1 cellular context compared by ENCODE assay signal in genomic region chr16:23369416-23369815, GRCh38.
TF ChIP-seq lines count a peak whose summit lies in the region.

No MANE protein-coding gene starts in this region.

TF ChIP-seq in HepG2, 621 proteins besides CTCF, POLR2A, EP300 and RAD21 (continued from another document):
- TF ChIP-seq HNF1A (IDR thresholded peaks at IDR 0.05; ENCODE audit: low read depth) (no peak), HNF1A (CRISPR knock-in tag; IDR thresholded peaks at IDR 0.05; ENCODE audit: borderline replicate concordance) (no peak), SATB2 (CRISPR knock-in tag; IDR thresholded peaks at IDR 0.05) (no peak), MAFG (CRISPR knock-in tag; IDR thresholded peaks at IDR 0.05) (no peak), PLRG1 (conservative IDR thresholded peaks at IDR 0.05) (no peak), ZFX (CRISPR knock-in tag; IDR thresholded peaks at IDR 0.05; ENCODE audit: low read depth) (no peak), ZBTB33 (CRISPR knock-in tag; IDR thresholded peaks at IDR 0.05) (no peak), ZBTB21 (CRISPR knock-in tag; IDR thresholded peaks at IDR 0.05) (no peak), TARDBP (CRISPR knock-in tag; IDR thresholded peaks at IDR 0.05) (no peak), E2F5 (CRISPR knock-in tag; conservative IDR thresholded peaks at IDR 0.05) (no peak), MYPOP (CRISPR knock-in tag; IDR thresholded peaks at IDR 0.05) (no peak), SRSF4 (IDR thresholded peaks at IDR 0.05; ENCODE audit: low read depth, low read length, poor library complexity, severe bottlenecking) (no peak), ZFP41 (CRISPR knock-in tag; IDR thresholded peaks at IDR 0.05; ENCODE audit: borderline replicate concordance) (no peak), ZFYVE20 (CRISPR knock-in tag; IDR thresholded peaks at IDR 0.05; ENCODE audit: borderline replicate concordance, low read depth) (no peak)
